ENCODE assay signal across 9 cellular contexts in the genomic region with DNA sequence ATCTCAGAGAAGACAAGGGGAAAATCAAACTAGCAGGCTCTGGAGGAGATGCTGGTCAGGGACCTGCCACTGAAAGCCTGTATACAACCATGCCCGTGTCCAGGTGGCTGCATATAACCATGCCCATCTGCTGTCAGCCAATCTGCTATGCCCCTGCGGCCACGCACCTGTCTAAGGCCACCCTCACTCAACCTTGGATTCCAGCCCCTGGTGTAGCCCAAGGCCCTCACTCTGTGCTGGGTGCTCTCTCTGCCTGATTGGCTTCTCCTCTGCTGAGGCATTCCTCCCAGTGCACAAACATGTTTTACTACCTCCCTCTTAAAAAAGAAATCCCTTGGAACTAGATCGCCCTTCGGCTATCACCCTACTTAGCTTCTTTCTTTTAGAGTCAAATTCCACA.
"Had no signal": no experiment of that assay in that cellular context is flagged by ENCODE, and none has a peak within 500 bp of the region (broad histone marks: within the 10 kb centered on the region; RNA-seq: fewer than 3 reads in every experiment).

No MANE protein-coding gene starts in this region.

- H3K9me3 ChIP-seq: thoracic aorta, vagina had no signal

- H3K27me3 ChIP-seq: vagina had no signal

- H3K36me3 ChIP-seq: thoracic aorta, vagina had no signal

- ATAC-seq: activated CD4-positive, CD25-positive, alpha-beta regulatory T cell treated with anti-CD3 and anti-CD28 coated beads, Interleukin-2, amount 50 U/mL, for 24 hours; left ventricle myocardium superior; natural killer cell treated with Interleukin-12 subunit alpha and Interleukin-12 subunit beta and Interleukin-15 and Interleukin-18, amount 100 ng/mL, for 72 hours; sciatic nerve had no signal

- DNase-seq: aorta, hippocampal formation, left ventricle myocardium superior, T-helper 9 cell had no signal

- H3K27ac ChIP-seq: thoracic aorta, vagina had no signal

- H3K4me3 ChIP-seq: thoracic aorta, vagina had no signal
